In genomic region chr7:25180946-25181345, GRCh38 we compare ENCODE assay signal across 8 cellular contexts. TPM values are rescaled to one million over a fixed set of nuclear protein-coding genes. Genes with fewer than 3 reads are reported as not detected.
DNase-seq lines count a peak whose midpoint lies in the region.

No MANE protein-coding gene starts in this region.

- H3K9ac ChIP-seq in iPS-18a (ENCODE audit: low read length) (no peak overlapping the region), subcutaneous abdominal adipose tissue (ENCODE audit: low read length in 5 of 5) (peak overlapping the region in 3 of 5 donors; percentile 31 to 71 (median 66))

- CTCF ChIA-PET in activated CD4-positive, alpha-beta memory T cell treated with anti-CD3 and anti-CD28 coated beads for 36 hours (lab: Charles Lee) = interaction anchor here (0.6 to 1.6 kb wide), 9 partner anchors 10 to 95 kb away, joined by 3 to 5 read pairs (median 3); partner anchors contain the start of gene CYCS

- peaks cover 18% of the 10 kb centered on the region for H3K27me3 ChIP-seq in iPS-18a (ENCODE audit: control insufficient read depth, insufficient read depth, low read length)
- no peaks in the 10 kb centered on the region for H3K27me3 ChIP-seq in subcutaneous abdominal adipose tissue (ENCODE audit: control insufficient read depth in 5 of 5, insufficient read depth in 4 of 5, low read length in 5 of 5)
- H3K27me3 ChIP-seq in H7 (ENCODE audit: control insufficient read depth, insufficient read depth, low read length) = peaks cover 4% of the 10 kb centered on the region; the same call in 1 of the 2 replicates

- peaks cover 15% of the 10 kb centered on the region for H3K27me3 Mint-ChIP-seq in T-helper 1 cell treated with Interleukin-12 subunit alpha and Interleukin-12 subunit beta and Interleukin-4 antibody, amounts not matched to agents 30 μg/mL and 1 μg/mL, for 36 hours (ENCODE audit: low read depth)
- H3K27me3 Mint-ChIP-seq in activated CD4-positive, alpha-beta memory T cell treated with anti-CD3 and anti-CD28 coated beads for 36 hours = peaks cover 2% of the 10 kb centered on the region

- H3K36me3 ChIP-seq in iPS-18a (ENCODE audit: control insufficient read depth, low read depth, low read length) (no peaks in the 10 kb centered on the region), subcutaneous abdominal adipose tissue (ENCODE audit: control insufficient read depth in 5 of 5, insufficient read depth in 5 of 5, low read length in 5 of 5) (no peaks in the 10 kb centered on the region), H7 (replicated peaks; ENCODE audit: control insufficient read depth, insufficient read depth, low read length) (no peaks in the 10 kb centered on the region)

- H3K4me1 ChIP-seq in iPS-18a (ENCODE audit: control insufficient read depth, low read depth, low read length) (peaks cover 10% of the 10 kb centered on the region), subcutaneous abdominal adipose tissue (ENCODE audit: control insufficient read depth in 5 of 5, insufficient read depth in 5 of 5, low read length in 5 of 5) (peaks cover 0 to 16% (median 13%) of the 10 kb centered on the region in 5 donors)

- intact Hi-C loops in activated CD4-positive, alpha-beta memory T cell treated with anti-CD3 and anti-CD28 coated beads for 36 hours (cut with micrococcal nuclease) = loop anchor here (1.0 to 5.0 kb wide), 2 partner anchors 56 to 1681 kb away; partner anchors contain the start of genes CYCS and SKAP2

- POLR2A ChIA-PET in activated CD4-positive, alpha-beta memory T cell treated with anti-CD3 and anti-CD28 coated beads for 36 hours (lab: Charles Lee) = interaction anchor here (1.0 kb wide), 1 partner anchor 10 kb away, joined by 3 read pairs; no protein-coding TSS in a partner anchor

- peaks cover 3% of the 10 kb centered on the region for H3K36me3 Mint-ChIP-seq in T-helper 1 cell treated with Interleukin-12 subunit alpha and Interleukin-12 subunit beta and Interleukin-4 antibody, amounts not matched to agents 30 μg/mL and 1 μg/mL, for 36 hours (ENCODE audit: low read depth)
- H3K36me3 Mint-ChIP-seq in activated CD4-positive, alpha-beta memory T cell treated with anti-CD3 and anti-CD28 coated beads for 36 hours = no peaks in the 10 kb centered on the region

- H3K4me3 ChIP-seq in iPS-18a (ENCODE audit: low read length) = peak overlapping the region; percentile 11
- H3K4me3 ChIP-seq in subcutaneous abdominal adipose tissue (ENCODE audit: low read depth in 1 of 5, low read length in 5 of 5) = peak overlapping the region in 4 of 5 donors; percentile 77 to 91 (median 83)
- no peak overlapping the region for H3K4me3 ChIP-seq in H7 (ENCODE audit: insufficient read depth, low read depth, low read length)

- peak overlapping the region; percentile 85 for H3K4me3 Mint-ChIP-seq in T-helper 1 cell treated with Interleukin-12 subunit alpha and Interleukin-12 subunit beta and Interleukin-4 antibody, amounts not matched to agents 30 μg/mL and 1 μg/mL, for 36 hours
- H3K4me3 Mint-ChIP-seq in activated CD4-positive, alpha-beta memory T cell treated with anti-CD3 and anti-CD28 coated beads for 36 hours = peak overlapping the region; percentile 79

- H3K4me1 Mint-ChIP-seq in T-helper 1 cell treated with Interleukin-12 subunit alpha and Interleukin-12 subunit beta and Interleukin-4 antibody, amounts not matched to agents 30 μg/mL and 1 μg/mL, for 36 hours (ENCODE audit: low read depth) = peaks cover 20% of the 10 kb centered on the region
- peaks cover 17% of the 10 kb centered on the region for H3K4me1 Mint-ChIP-seq in activated CD4-positive, alpha-beta memory T cell treated with anti-CD3 and anti-CD28 coated beads for 36 hours (ENCODE audit: low read depth)

- H3K9me3 Mint-ChIP-seq in T-helper 1 cell treated with Interleukin-12 subunit alpha and Interleukin-12 subunit beta and Interleukin-4 antibody, amounts not matched to agents 30 μg/mL and 1 μg/mL, for 36 hours = no peaks in the 10 kb centered on the region
- H3K9me3 Mint-ChIP-seq in activated CD4-positive, alpha-beta memory T cell treated with anti-CD3 and anti-CD28 coated beads for 36 hours = no peaks in the 10 kb centered on the region

- DNase-seq in T-helper 1 cell = no peak
- DNase-seq in activated CD4-positive, alpha-beta memory T cell treated with anti-CD3 and anti-CD28 coated beads for 36 hours = no peak
- no peak for DNase-seq in GF-D8 (lab: John Stamatoyannopoulos, UW)
- DNase-seq in H7 = no peak
- no peak for DNase-seq in COR-L47 (lab: John Stamatoyannopoulos, UW)

- no peaks in the 10 kb centered on the region for H3K9me3 ChIP-seq in iPS-18a (ENCODE audit: control insufficient read depth, low read depth, low read length)
- no peaks in the 10 kb centered on the region for H3K9me3 ChIP-seq in subcutaneous abdominal adipose tissue (ENCODE audit: control insufficient read depth in 5 of 5, low read length in 5 of 5)

- no peak overlapping the region for H3K27ac ChIP-seq in iPS-18a (ENCODE audit: low read length)
- no peak overlapping the region for H3K27ac ChIP-seq in subcutaneous abdominal adipose tissue (ENCODE audit: low read depth, low read length)

- peak overlapping the region; percentile 37 for H3K27ac Mint-ChIP-seq in T-helper 1 cell treated with Interleukin-12 subunit alpha and Interleukin-12 subunit beta and Interleukin-4 antibody, amounts not matched to agents 30 μg/mL and 1 μg/mL, for 36 hours
- H3K27ac Mint-ChIP-seq in activated CD4-positive, alpha-beta memory T cell treated with anti-CD3 and anti-CD28 coated beads for 36 hours = peak overlapping the region; percentile 73

RNA-seq across cellular contexts. Expression of gene NPVF, which starts 47.3 kb away (rescaled TPM):
- total RNA-seq in activated CD4-positive, alpha-beta memory T cell treated with anti-CD3 and anti-CD28 coated beads for 36 hours = not detected
- not detected in 2 replicates for total RNA-seq in H7 (2014; rRNA removed; shearing (Covaris generic))

RNA-seq across cellular contexts. Expression of gene CYCS, which starts 55.9 kb away (rescaled TPM):
- total RNA-seq in activated CD4-positive, alpha-beta memory T cell treated with anti-CD3 and anti-CD28 coated beads for 36 hours = 100 to 1,000 TPM; 199 to 207 TPM
- total RNA-seq in H7 (2014; rRNA removed; shearing (Covaris generic)) = 115 and 121 TPM in 2 replicates
